In the genomic region with DNA sequence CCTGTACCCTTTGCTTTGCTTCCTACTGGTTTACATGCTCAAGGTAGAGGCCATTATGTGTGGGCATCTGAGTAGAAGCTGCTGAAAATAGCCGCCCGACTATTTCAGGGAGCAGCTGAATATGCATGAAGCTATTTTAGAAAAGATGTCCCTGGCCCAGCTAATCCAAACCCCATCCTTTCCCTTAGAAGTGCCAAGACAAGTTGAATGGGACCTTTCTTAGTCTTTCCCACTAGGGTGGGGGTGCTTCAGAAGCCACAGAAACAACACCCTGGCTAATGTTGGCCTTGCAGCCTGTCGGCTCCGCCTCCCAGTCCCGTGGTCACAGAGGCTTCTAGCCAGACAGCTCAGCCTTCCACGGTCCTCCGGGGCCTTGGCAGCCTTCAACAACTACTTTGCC, we compare ENCODE assay signal across 16 cellular contexts.
DNase-seq lines count a peak whose midpoint lies in the region; ATAC-seq and TF ChIP-seq lines count a peak whose summit lies in the region.
"Had no signal": no experiment of that assay in that cellular context is flagged by ENCODE, and none has a peak within 500 bp of the region (broad histone marks: within the 10 kb centered on the region; RNA-seq: fewer than 3 reads in every experiment).

No MANE protein-coding gene starts in this region.

- in situ Hi-C loops in mammary epithelial cell (cut with MboI; ENCODE audit: low sequenced_read_pairs in 2 of 2) = no loop called here

- H3K9ac ChIP-seq in mammary epithelial cell (ENCODE audit: insufficient read depth, low read length) = no peak overlapping the region

- H3K9me3 ChIP-seq in breast epithelium (no peaks in the 10 kb centered on the region), mammary epithelial cell (replicated peaks; ENCODE audit: insufficient read depth, low read length) (no peaks in the 10 kb centered on the region), thyroid gland (no peaks in the 10 kb centered on the region)
- H3K9me3 ChIP-seq: prostate gland, tibial nerve had no signal

- intact Hi-C loops in breast epithelium (cut with DNase I; ENCODE audit: low total_unique reads) = no loop called here
- intact Hi-C loops in mammary epithelial cell (cut with micrococcal nuclease) = no loop called here
- intact Hi-C loops in dendritic cell treated with granulocyte-macrophage colony-stimulating factor and Interleukin-4, amounts not matched to agents 40 ng/mL and 50 ng/mL, for 4 days (cut with micrococcal nuclease) = no loop called here
- intact Hi-C loops in thyroid gland (cut with DNase I) = no loop called here
- intact Hi-C loops in CD14-positive monocyte (cut with micrococcal nuclease) = no loop called here

- no peaks in the 10 kb centered on the region for H3K4me1 ChIP-seq in breast epithelium
- H3K4me1 ChIP-seq in mammary epithelial cell (ENCODE audit: insufficient read depth, low read length) = no peaks in the 10 kb centered on the region
- peaks cover 0 to 4% of the 10 kb centered on the region in 2 donors for H3K4me1 ChIP-seq in thyroid gland
- H3K4me1 ChIP-seq: prostate gland had no signal

- peaks cover 64% of the 10 kb centered on the region for H3K4me1 Mint-ChIP-seq in dendritic cell treated with granulocyte-macrophage colony-stimulating factor and Interleukin-4, amounts not matched to agents 40 ng/mL and 50 ng/mL, for 4 days (ENCODE audit: low read depth)
- H3K4me1 Mint-ChIP-seq in CD14-positive monocyte = peaks cover 65% of the 10 kb centered on the region

- no peaks in the 10 kb centered on the region for H3K9me3 Mint-ChIP-seq in dendritic cell treated with granulocyte-macrophage colony-stimulating factor and Interleukin-4, amounts not matched to agents 40 ng/mL and 50 ng/mL, for 4 days
- no peaks in the 10 kb centered on the region for H3K9me3 Mint-ChIP-seq in CD14-positive monocyte
- H3K9me3 Mint-ChIP-seq: activated T-cell treated with anti-CD3 and anti-CD28 coated beads, Interleukin-2, amount 50 U/mL, for 4 hours had no signal

- peak overlapping the region; percentile 25 for H3K27ac Mint-ChIP-seq in dendritic cell treated with granulocyte-macrophage colony-stimulating factor and Interleukin-4, amounts not matched to agents 40 ng/mL and 50 ng/mL, for 4 days
- H3K27ac Mint-ChIP-seq in CD14-positive monocyte = peak overlapping the region in 1 of 7 donors; percentile 10

- H3K79me2 ChIP-seq in mammary epithelial cell (ENCODE audit: insufficient read depth, low read length) = no peaks in the 10 kb centered on the region

- H3K36me3 ChIP-seq in breast epithelium = no peaks in the 10 kb centered on the region
- H3K36me3 ChIP-seq in mammary epithelial cell (ENCODE audit: insufficient read depth, low read length) = no peaks in the 10 kb centered on the region
- no peaks in the 10 kb centered on the region for H3K36me3 ChIP-seq in thyroid gland
- H3K36me3 ChIP-seq: prostate gland, tibial nerve had no signal

- no peaks in the 10 kb centered on the region for H4K20me1 ChIP-seq in mammary epithelial cell (ENCODE audit: insufficient read depth, low read length)

- no peak overlapping the region for H3K4me2 ChIP-seq in mammary epithelial cell (ENCODE audit: insufficient read depth, low read depth, low read length)

- H3K4me3 Mint-ChIP-seq in dendritic cell treated with granulocyte-macrophage colony-stimulating factor and Interleukin-4, amounts not matched to agents 40 ng/mL and 50 ng/mL, for 4 days = no peak overlapping the region
- no peak overlapping the region for H3K4me3 Mint-ChIP-seq in CD14-positive monocyte
- H3K4me3 Mint-ChIP-seq: activated T-cell treated with anti-CD3 and anti-CD28 coated beads, Interleukin-2, amount 50 U/mL, for 4 hours had no signal

- DNase-seq in breast epithelium (ENCODE audit: low spot score in 2 of 2) (no peak), mammary epithelial cell (no peak), middle frontal gyrus (ENCODE audit: extremely low spot score, low spot score) (peak; percentile 21), thyroid gland (peak; percentile 28 to 39), CD14-positive monocyte (ENCODE audit: low spot score) (no peak), HuH-7.5 (ENCODE audit: low spot score) (no peak)
- DNase-seq: activated CD4-positive, alpha-beta T cell treated with anti-CD3 and anti-CD28 coated beads, Interleukin-2, amount 50 U/mL, for 1 hour; activated T-cell treated with anti-CD3 and anti-CD28 coated beads, Interleukin-2, amount 50 U/mL, for 4 hours; amniotic stem cell; dermis blood vessel endothelial cell; NCI-H1048; T-helper 9 cell had no signal

- BruUV-seq in mammary epithelial cell (replicated peaks; lab: Mats Ljungman, UMichigan) = no TSS peak

- CTCF ChIA-PET in mammary epithelial cell (lab: Charles Lee; ENCODE audit: low non-redundant PET) = no interaction called here

- H3K4me3 ChIP-seq in breast epithelium (no peak overlapping the region), mammary epithelial cell (replicated peaks in 1 of 3; ENCODE audit: insufficient read depth in 1 of 3, low read depth in 2 of 3, low read length in 3 of 3) (no peak overlapping the region), thyroid gland (replicated peaks in 1 of 3) (no peak overlapping the region)
- H3K4me3 ChIP-seq: prostate gland, tibial nerve had no signal

- H3K27me3 Mint-ChIP-seq in dendritic cell treated with granulocyte-macrophage colony-stimulating factor and Interleukin-4, amounts not matched to agents 40 ng/mL and 50 ng/mL, for 4 days = peaks cover 4% of the 10 kb centered on the region
- H3K27me3 Mint-ChIP-seq in CD14-positive monocyte (ENCODE audit: low read depth in 3 of 3) = no peaks in the 10 kb centered on the region

- H3K27ac ChIP-seq in breast epithelium = peak overlapping the region; percentile 53 to 63
- no peak overlapping the region for H3K27ac ChIP-seq in mammary epithelial cell (ENCODE audit: insufficient read depth, low read depth, low read length)
- H3K27ac ChIP-seq in thyroid gland = no peak overlapping the region
- H3K27ac ChIP-seq: prostate gland, tibial nerve had no signal

- H3K27me3 ChIP-seq in breast epithelium = no peaks in the 10 kb centered on the region
- H3K27me3 ChIP-seq in mammary epithelial cell (ENCODE audit: insufficient read depth, low read length) = no peaks in the 10 kb centered on the region
- H3K27me3 ChIP-seq in thyroid gland = no peaks in the 10 kb centered on the region
- H3K27me3 ChIP-seq: tibial nerve had no signal

- dilution Hi-C loops in mammary epithelial cell (cut with HindIII; ENCODE audit: low sequenced_read_pairs) = no loop called here

- TF ChIP-seq CTCF in breast epithelium (IDR thresholded peaks at IDR 0.05) (no peak), mammary epithelial cell (conservative IDR thresholded peaks at IDR 0.05 in 1 of 2, IDR thresholded peaks at IDR 0.05 in 1 of 2; ENCODE audit: extremely low read depth in 1 of 2, insufficient read depth in 1 of 2, low read depth in 1 of 2, low read length in 2 of 2) (no peak), thyroid gland (IDR thresholded peaks at IDR 0.05) (no peak), CD14-positive monocyte (IDR thresholded peaks at IDR 0.05) (no peak)

- H3K36me3 Mint-ChIP-seq in dendritic cell treated with granulocyte-macrophage colony-stimulating factor and Interleukin-4, amounts not matched to agents 40 ng/mL and 50 ng/mL, for 4 days (ENCODE audit: low read depth) = no peaks in the 10 kb centered on the region
- H3K36me3 Mint-ChIP-seq in CD14-positive monocyte = peaks cover 0 to 6% of the 10 kb centered on the region in 2 donors

- TF ChIP-seq POLR2A in breast epithelium (IDR thresholded peaks at IDR 0.05) = no peak
- TF ChIP-seq POLR2A in thyroid gland (IDR thresholded peaks at IDR 0.05) = no peak

- no peak overlapping the region for H2AFZ ChIP-seq in mammary epithelial cell (ENCODE audit: low read depth, low read length)

- WGBS in mammary epithelial cell (ENCODE audit: low coverage, missing lambda C conversion rate) = 70% methylated on average over 7 of the region's 7 CpGs
- WGBS in thyroid gland, 2 donors = 56 to 68% methylated on average over 7 of the region's 7 CpGs

- no peak for ATAC-seq in HG02610 (IDR thresholded peaks at IDR 0.05; ENCODE audit: unreplicated experiment)
- ATAC-seq: activated T-cell treated with anti-CD3 and anti-CD28 coated beads, Interleukin-2, amount 50 U/mL, for 4 hours had no signal

Comparison
In these comparisons a context has a peak if more than half of its experiments do, and no peak if none do; other contexts are left out.
1. H3K27ac ChIP-seq: peak in breast epithelium (2 of 2); none in mammary epithelial cell (single experiment) and thyroid gland (0 of 3).
2. DNase-seq: peak in middle frontal gyrus (single experiment) and thyroid gland (2 of 2); none in breast epithelium (0 of 2), mammary epithelial cell (single experiment), CD14-positive monocyte (single experiment) and HuH-7.5 (single experiment).